In genomic region chr7:137968339-137968738, GRCh38 we compare ENCODE assay signal across 7 cellular contexts. TPM values are rescaled to one million over a fixed set of nuclear protein-coding genes. Genes with fewer than 3 reads are reported as not detected.
DNase-seq lines count a peak whose midpoint lies in the region; TF ChIP-seq lines count a peak whose summit lies in the region.
"Not testable (repeated sequence)": the region's sequence is repeated elsewhere in the genome, so short reads cannot be mapped to it uniquely, and the experiment has no call there.

No MANE protein-coding gene starts in this region.

- CTCF ChIA-PET in HEK293 (lab: Yijun Ruan, JAX) = interaction anchor here (0.6 to 1.3 kb wide), 4 partner anchors 33 to 344 kb away, joined by 3 to 4 read pairs (median 4); partner anchors contain the start of gene CREB3L2

- H3K27ac ChIP-seq in HEK293 (ENCODE audit: extremely low read depth, low read depth, low read length) = not testable (repeated sequence)
- peak overlapping the region; percentile 37 for H3K27ac ChIP-seq in left ventricle myocardium inferior (replicated peaks)
- peak overlapping the region; percentile 79 to 96 for H3K27ac ChIP-seq in tibial artery

- not testable (repeated sequence) for H3K27me3 ChIP-seq in adipocyte (replicated peaks; ENCODE audit: control insufficient read depth, insufficient read depth, low read length); left ventricle myocardium inferior (ENCODE audit: low read depth); tibial artery

- H3K27ac Mint-ChIP-seq in chondrocyte (ENCODE audit: unreplicated experiment) = peak overlapping the region; percentile 99
- peak overlapping the region in 2 of 3 experiments; percentile 43 to 86 for H3K27ac Mint-ChIP-seq in nephron
- peak overlapping the region; percentile 23 for H3K27ac Mint-ChIP-seq in progenitor cell of endocrine pancreas

- not testable (repeated sequence) for H3K9me3 Mint-ChIP-seq in chondrocyte (ENCODE audit: low read depth); nephron; progenitor cell of endocrine pancreas (ENCODE audit: low read depth)

- H3K4me3 ChIP-seq in HEK293 (ENCODE audit: low read depth, low read length); left ventricle myocardium inferior; tibial artery: not testable (repeated sequence)
- H3K4me3 ChIP-seq in adipocyte (ENCODE audit: low read length) = peak overlapping the region; percentile 3

- not testable (repeated sequence) for H3K4me3 Mint-ChIP-seq in chondrocyte (ENCODE audit: unreplicated experiment); nephron; progenitor cell of endocrine pancreas (ENCODE audit: low read depth)

- H3K9ac ChIP-seq in adipocyte (ENCODE audit: low read length) = peak overlapping the region; percentile 5

- not testable (repeated sequence) for H3K36me3 ChIP-seq in HEK293 (ENCODE audit: control insufficient read depth in 2 of 2, insufficient read depth in 1 of 2, low read length in 2 of 2); adipocyte (ENCODE audit: control insufficient read depth, insufficient read depth, low read length, severe bottlenecking); left ventricle myocardium inferior; tibial artery

- not testable (repeated sequence) for H3K36me3 Mint-ChIP-seq in chondrocyte (ENCODE audit: low read depth); progenitor cell of endocrine pancreas (ENCODE audit: insufficient read depth)
- H3K36me3 Mint-ChIP-seq in nephron (ENCODE audit: low read depth) = peaks cover 35% of the 10 kb centered on the region

- POLR2A ChIA-PET in HEK293 (lab: Yijun Ruan, JAX) = not testable (repeated sequence)

- not testable (repeated sequence) for DNase-seq in adipocyte (ENCODE audit: low read depth); chondrocyte (ENCODE audit: low spot score); left ventricle myocardium inferior; progenitor cell of endocrine pancreas (ENCODE audit: low spot score, unreplicated experiment); tibial artery

- H3K4me1 Mint-ChIP-seq in chondrocyte (ENCODE audit: low read depth) = peaks cover 93% of the 10 kb centered on the region
- peaks cover 37% of the 10 kb centered on the region for H3K4me1 Mint-ChIP-seq in nephron
- H3K4me1 Mint-ChIP-seq in progenitor cell of endocrine pancreas (ENCODE audit: low read depth) = peaks cover 31% of the 10 kb centered on the region

- H3K4me1 ChIP-seq in HEK293 (ENCODE audit: control insufficient read depth, insufficient read depth, low read length) = not testable (repeated sequence)
- peaks cover 41% of the 10 kb centered on the region for H3K4me1 ChIP-seq in adipocyte (ENCODE audit: control insufficient read depth, insufficient read depth, low read length)
- H3K4me1 ChIP-seq in left ventricle myocardium inferior = peaks cover 89% of the 10 kb centered on the region
- peaks cover 0 to 96% (median 59%) of the 10 kb centered on the region in 4 donors for H3K4me1 ChIP-seq in tibial artery

- not testable (repeated sequence) for TF ChIP-seq CTCF in HEK293 (tag by site-specific recombination; IDR thresholded peaks at IDR 0.05); chondrocyte (IDR thresholded peaks at IDR 0.05); left ventricle myocardium inferior (IDR thresholded peaks at IDR 0.05; ENCODE audit: borderline replicate concordance); nephron (IDR thresholded peaks at IDR 0.05; ENCODE audit: unreplicated experiment in 3 of 3); progenitor cell of endocrine pancreas (IDR thresholded peaks at IDR 0.05; ENCODE audit: unreplicated experiment); tibial artery (IDR thresholded peaks at IDR 0.05)

- not testable (repeated sequence) for H3K9me3 ChIP-seq in HEK293 (ENCODE audit: control insufficient read depth, insufficient read depth, low read depth, low read length); adipocyte (ENCODE audit: control insufficient read depth, low read length); left ventricle myocardium inferior (replicated peaks); tibial artery

- H3K27me3 Mint-ChIP-seq in chondrocyte (ENCODE audit: low read depth); nephron (ENCODE audit: low read depth); progenitor cell of endocrine pancreas: not testable (repeated sequence)

- intact Hi-C loops in left ventricle myocardium inferior (cut with micrococcal nuclease); tibial artery (cut with DNase I; ENCODE audit: low total_unique reads): not testable (repeated sequence)

TF ChIP-seq in HEK293, 187 proteins besides CTCF, POLR2A, EP300 and RAD21:
- TF ChIP-seq ZNF146 (tag by site-specific recombination; IDR thresholded peaks at IDR 0.05) = peak; percentile 83

RNA-seq across cellular contexts. Expression of gene CREB3L2, which starts 33.5 kb away (rescaled TPM):
- total RNA-seq in chondrocyte (217 to 294 TPM (median 223 TPM) in 3 replicates), left ventricle myocardium inferior (28.9 TPM), progenitor cell of endocrine pancreas (65.9 and 66.9 TPM in 2 replicates)

Comparison
In these comparisons a context has a peak if more than half of its experiments do, and no peak if none do; other contexts are left out.
1. H3K27ac Mint-ChIP-seq: peak in every context shown above with its lines; median percentile 99 in chondrocyte; 64 in nephron; 23 in progenitor cell of endocrine pancreas.